Comparison of ENCODE assay signal across 8 cellular contexts in the genomic region with DNA sequence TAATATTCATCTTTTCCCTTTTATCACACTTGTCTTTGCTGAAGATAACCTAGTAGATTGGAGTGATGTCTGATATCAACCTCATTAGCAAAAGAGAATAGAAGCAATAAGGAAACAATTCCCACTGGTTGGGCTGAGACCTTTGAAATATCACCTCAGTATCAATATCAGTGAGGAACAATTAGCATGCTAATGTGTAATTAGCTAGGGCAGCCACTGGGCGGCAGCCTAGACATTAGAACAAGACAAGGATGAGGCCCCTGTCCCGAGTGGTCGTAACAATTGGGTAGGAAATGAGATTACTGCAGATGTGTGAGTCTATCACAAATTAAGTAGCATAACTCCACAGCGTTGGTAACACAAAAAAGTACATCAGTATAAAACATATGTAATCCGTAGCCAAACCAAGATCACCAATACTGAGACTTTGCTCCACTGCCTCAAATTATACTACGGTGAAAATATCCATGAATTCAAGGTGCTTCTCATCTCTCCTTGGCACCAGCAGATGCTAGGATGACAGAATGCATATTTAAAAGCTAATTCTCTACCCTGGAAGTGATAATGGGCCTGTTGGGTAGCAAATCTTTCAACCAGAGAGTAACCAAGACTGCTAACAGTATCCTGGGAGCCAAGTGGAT.
A peak's percentile ranks its signal among the peaks of the same experiment; 100 is the strongest.
DNase-seq lines count a peak whose midpoint lies in the region; ATAC-seq and TF ChIP-seq lines count a peak whose summit lies in the region.

No MANE protein-coding gene starts in this region.

- no peak overlapping the region for H3K4me3 ChIP-seq in HEK293 (ENCODE audit: low read depth, low read length)

- no peaks in the 10 kb centered on the region for H3K36me3 Mint-ChIP-seq in activated CD4-positive, alpha-beta T cell treated with anti-CD3 and anti-CD28 coated beads, Interleukin-2, amount 10 ng/mL, durations not matched to agents 7 days and 5 days (ENCODE audit: low read depth)
- H3K36me3 Mint-ChIP-seq in memory B cell = no peaks in the 10 kb centered on the region

- H3K27ac ChIP-seq in HEK293 (ENCODE audit: extremely low read depth, low read depth, low read length) = no peak overlapping the region

- no peaks in the 10 kb centered on the region for H3K36me3 ChIP-seq in HEK293 (ENCODE audit: control insufficient read depth in 2 of 2, insufficient read depth in 1 of 2, low read length in 2 of 2)

- POLR2A ChIA-PET in HEK293 (lab: Yijun Ruan, JAX) = interaction anchor here (1.1 to 1.9 kb wide), 2 partner anchors 141 to 234 kb away, joined by 4 to 8 read pairs; a partner anchor contains a TSS
- POLR2A ChIA-PET in activated CD4-positive, alpha-beta T cell treated with anti-CD3 and anti-CD28 coated beads, Interleukin-2, amount 10 ng/mL, durations not matched to agents 7 days and 5 days (lab: Charles Lee) = no interaction called here

- H3K27ac Mint-ChIP-seq in activated CD4-positive, alpha-beta T cell treated with anti-CD3 and anti-CD28 coated beads, Interleukin-2, amount 10 ng/mL, durations not matched to agents 7 days and 5 days = no peak overlapping the region
- H3K27ac Mint-ChIP-seq in memory B cell = no peak overlapping the region

- peak; percentile 65 for TF ChIP-seq CTCF in HEK293 (tag by site-specific recombination; IDR thresholded peaks at IDR 0.05)

- H3K9me3 ChIP-seq in HEK293 (ENCODE audit: control insufficient read depth, insufficient read depth, low read depth, low read length) = no peaks in the 10 kb centered on the region

- H3K4me1 Mint-ChIP-seq in activated CD4-positive, alpha-beta T cell treated with anti-CD3 and anti-CD28 coated beads, Interleukin-2, amount 10 ng/mL, durations not matched to agents 7 days and 5 days = peaks cover 4% of the 10 kb centered on the region
- peaks cover 25% of the 10 kb centered on the region for H3K4me1 Mint-ChIP-seq in memory B cell

- peaks cover 19% of the 10 kb centered on the region for H3K27me3 Mint-ChIP-seq in activated CD4-positive, alpha-beta T cell treated with anti-CD3 and anti-CD28 coated beads, Interleukin-2, amount 10 ng/mL, durations not matched to agents 7 days and 5 days
- H3K27me3 Mint-ChIP-seq in memory B cell = no peaks in the 10 kb centered on the region

- DNase-seq in COR-L47 (lab: John Stamatoyannopoulos, UW) = peak; percentile 73
- peak; percentile 40 to 73 for DNase-seq in NCI-H526 (lab: John Stamatoyannopoulos, UW)
- DNase-seq in activated CD4-positive, alpha-beta T cell treated with anti-CD3 and anti-CD28 coated beads, Interleukin-2, amount 10 ng/mL, durations not matched to agents 7 days and 5 days = peak; percentile 71
- DNase-seq in dermis microvascular lymphatic vessel endothelial cell (ENCODE audit: low read depth in 2 of 2) = peak; percentile 47 to 65
- DNase-seq in memory B cell (ENCODE audit: low spot score in 2 of 2) = peak; percentile 55 to 72
- peak; percentile 56 for DNase-seq in stimulated activated naive CD4-positive, alpha-beta T cell treated with Interleukin-2 at 50 U/mL for 16 hours (lab: John Stamatoyannopoulos, UW)

- H3K4me1 ChIP-seq in HEK293 (ENCODE audit: control insufficient read depth, insufficient read depth, low read length) = no peaks in the 10 kb centered on the region

- CTCF ChIA-PET in HEK293 (lab: Yijun Ruan, JAX) = interaction anchor here (0.5 to 12.3 kb wide), 33 partner anchors 8 to 410 kb away, joined by 3 to 363 read pairs (median 4); a partner anchor contains a TSS
- CTCF ChIA-PET in activated CD4-positive, alpha-beta T cell treated with anti-CD3 and anti-CD28 coated beads, Interleukin-2, amount 10 ng/mL, durations not matched to agents 7 days and 5 days (lab: Charles Lee) = interaction anchor here (0.6 to 4.2 kb wide), 15 partner anchors 8 to 245 kb away, joined by 3 to 28 read pairs (median 3); no protein-coding TSS in a partner anchor

- peak; percentile 59 for ATAC-seq in memory B cell (ENCODE audit: low read depth)
- ATAC-seq in HG03571 (IDR thresholded peaks at IDR 0.05; ENCODE audit: unreplicated experiment) = no peak

- H3K9me3 Mint-ChIP-seq in activated CD4-positive, alpha-beta T cell treated with anti-CD3 and anti-CD28 coated beads, Interleukin-2, amount 10 ng/mL, durations not matched to agents 7 days and 5 days = no peaks in the 10 kb centered on the region
- H3K9me3 Mint-ChIP-seq in memory B cell = no peaks in the 10 kb centered on the region

- no peak overlapping the region for H3K4me3 Mint-ChIP-seq in activated CD4-positive, alpha-beta T cell treated with anti-CD3 and anti-CD28 coated beads, Interleukin-2, amount 10 ng/mL, durations not matched to agents 7 days and 5 days
- no peak overlapping the region for H3K4me3 Mint-ChIP-seq in memory B cell

TF ChIP-seq in HEK293, 187 proteins besides CTCF, POLR2A, EP300 and RAD21:
- TF ChIP-seq ZNF623 (tag by site-specific recombination; IDR thresholded peaks at IDR 0.05) = no peak
- no peak for TF ChIP-seq OVOL3 (tag by site-specific recombination; IDR thresholded peaks at IDR 0.05)
- TF ChIP-seq ZNF654 (tag by site-specific recombination; IDR thresholded peaks at IDR 0.05; ENCODE audit: low read depth) = peak; percentile 82
- TF ChIP-seq ZNF791 (tag by site-specific recombination; IDR thresholded peaks at IDR 0.05) = no peak
- peak; percentile 96 for TF ChIP-seq ZSCAN30 (tag by site-specific recombination; IDR thresholded peaks at IDR 0.05)
- TF ChIP-seq BCL11A (tag by site-specific recombination; IDR thresholded peaks at IDR 0.05; ENCODE audit: low read depth) = no peak
- no peak for TF ChIP-seq ZNF112 (tag by site-specific recombination; IDR thresholded peaks at IDR 0.05)
- TF ChIP-seq ZNF121 (tag by site-specific recombination; IDR thresholded peaks at IDR 0.05) = 0 out of 2 replicates have a peak, but pooled peaks have one; percentile 28
- TF ChIP-seq, protein P1, sequence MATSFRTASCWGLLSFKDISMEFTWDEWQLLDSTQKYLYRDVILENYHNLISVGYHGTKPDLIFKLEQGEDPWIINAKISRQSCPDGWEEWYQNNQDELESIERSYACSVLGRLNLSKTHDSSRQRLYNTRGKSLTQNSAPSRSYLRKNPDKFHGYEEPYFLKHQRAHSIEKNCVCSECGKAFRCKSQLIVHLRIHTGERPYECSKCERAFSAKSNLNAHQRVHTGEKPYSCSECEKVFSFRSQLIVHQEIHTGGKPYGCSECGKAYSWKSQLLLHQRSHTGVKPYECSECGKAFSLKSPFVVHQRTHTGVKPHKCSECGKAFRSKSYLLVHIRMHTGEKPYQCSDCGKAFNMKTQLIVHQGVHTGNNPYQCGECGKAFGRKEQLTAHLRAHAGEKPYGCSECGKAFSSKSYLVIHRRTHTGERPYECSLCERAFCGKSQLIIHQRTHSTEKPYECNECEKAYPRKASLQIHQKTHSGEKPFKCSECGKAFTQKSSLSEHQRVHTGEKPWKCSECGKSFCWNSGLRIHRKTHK (tag by site-specific recombination; IDR thresholded peaks at IDR 0.05) = no peak
- TF ChIP-seq, protein P2, sequence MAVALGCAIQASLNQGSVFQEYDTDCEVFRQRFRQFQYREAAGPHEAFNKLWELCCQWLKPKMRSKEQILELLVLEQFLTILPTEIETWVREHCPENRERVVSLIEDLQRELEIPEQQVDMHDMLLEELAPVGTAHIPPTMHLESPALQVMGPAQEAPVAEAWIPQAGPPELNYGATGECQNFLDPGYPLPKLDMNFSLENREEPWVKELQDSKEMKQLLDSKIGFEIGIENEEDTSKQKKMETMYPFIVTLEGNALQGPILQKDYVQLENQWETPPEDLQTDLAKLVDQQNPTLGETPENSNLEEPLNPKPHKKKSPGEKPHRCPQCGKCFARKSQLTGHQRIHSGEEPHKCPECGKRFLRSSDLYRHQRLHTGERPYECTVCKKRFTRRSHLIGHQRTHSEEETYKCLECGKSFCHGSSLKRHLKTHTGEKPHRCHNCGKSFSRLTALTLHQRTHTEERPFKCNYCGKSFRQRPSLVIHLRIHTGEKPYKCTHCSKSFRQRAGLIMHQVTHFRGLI (tag by site-specific recombination; IDR thresholded peaks at IDR 0.05) = peak; percentile 77; the same call in 1 of the 2 replicates
- TF ChIP-seq, protein P3, sequence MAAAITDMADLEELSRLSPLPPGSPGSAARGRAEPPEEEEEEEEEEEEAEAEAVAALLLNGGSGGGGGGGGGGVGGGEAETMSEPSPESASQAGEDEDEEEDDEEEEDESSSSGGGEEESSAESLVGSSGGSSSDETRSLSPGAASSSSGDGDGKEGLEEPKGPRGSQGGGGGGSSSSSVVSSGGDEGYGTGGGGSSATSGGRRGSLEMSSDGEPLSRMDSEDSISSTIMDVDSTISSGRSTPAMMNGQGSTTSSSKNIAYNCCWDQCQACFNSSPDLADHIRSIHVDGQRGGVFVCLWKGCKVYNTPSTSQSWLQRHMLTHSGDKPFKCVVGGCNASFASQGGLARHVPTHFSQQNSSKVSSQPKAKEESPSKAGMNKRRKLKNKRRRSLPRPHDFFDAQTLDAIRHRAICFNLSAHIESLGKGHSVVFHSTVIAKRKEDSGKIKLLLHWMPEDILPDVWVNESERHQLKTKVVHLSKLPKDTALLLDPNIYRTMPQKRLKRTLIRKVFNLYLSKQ (tag by site-specific recombination; IDR thresholded peaks at IDR 0.05; ENCODE audit: borderline replicate concordance) = no peak
- peak; percentile 82 for TF ChIP-seq ZFP37 (tag by site-specific recombination; IDR thresholded peaks at IDR 0.05)
